Comparison of ENCODE assay signal across 11 cellular contexts in the genomic region with DNA sequence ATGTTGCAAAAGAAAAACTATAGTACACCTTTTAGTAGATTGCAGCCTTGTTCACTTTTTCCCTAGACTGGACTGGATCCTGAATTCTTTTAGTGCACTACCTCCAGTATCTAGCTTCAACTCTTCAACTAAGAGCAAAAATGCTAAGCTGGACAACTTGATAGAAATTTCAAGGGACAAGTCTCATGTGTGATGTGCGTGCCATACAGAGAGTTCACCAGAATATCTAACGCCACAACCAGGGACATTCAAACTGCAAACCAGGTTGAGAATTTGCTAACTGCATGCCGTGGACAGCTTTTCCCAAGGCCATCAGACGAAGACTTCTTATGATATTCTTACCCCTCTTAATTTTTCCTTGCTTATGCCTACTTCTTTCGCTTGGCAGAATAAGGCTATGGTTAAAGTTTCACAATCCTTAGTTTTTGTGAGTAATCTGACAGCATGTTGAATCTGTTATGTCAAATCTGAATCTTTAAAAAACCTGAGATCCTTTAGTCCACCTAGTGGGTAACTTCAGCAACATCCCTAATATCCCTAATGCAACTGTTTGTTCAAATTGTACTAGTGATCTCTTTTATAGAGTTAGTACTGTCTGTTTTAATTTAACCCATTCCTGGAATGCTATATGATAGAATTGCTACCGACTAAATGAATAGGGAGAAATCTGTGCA.
A peak's percentile ranks its signal among the peaks of the same experiment; 100 is the strongest.
DNase-seq lines count a peak whose midpoint lies in the region; ATAC-seq and TF ChIP-seq lines count a peak whose summit lies in the region.
"Had no signal": no experiment of that assay in that cellular context is flagged by ENCODE, and none has a peak within 500 bp of the region (broad histone marks: within the 10 kb centered on the region; RNA-seq: fewer than 3 reads in every experiment).

No MANE protein-coding gene starts in this region.

- no peak overlapping the region for H3K4me3 Mint-ChIP-seq in H9
- H3K4me3 Mint-ChIP-seq in naive thymus-derived CD8-positive, alpha-beta T cell: no peak overlapping the region

- H3K56ac ChIP-seq in H9 (ENCODE audit: insufficient read length, low read depth, low read length): no peak overlapping the region

- H3K4me1 ChIP-seq in H9 (ENCODE audit: insufficient read depth, low read length) (peaks cover 5% of the 10 kb centered on the region; the same call in 1 of the 2 replicates), foreskin keratinocyte (no peaks in the 10 kb centered on the region), left lung (no peaks in the 10 kb centered on the region)
- H3K4me1 ChIP-seq: vagina had no signal

- no peak overlapping the region for H3K18ac ChIP-seq in H9 (ENCODE audit: insufficient read length, low read depth, low read length)

- H3K4ac ChIP-seq in H9 (ENCODE audit: low read depth, low read length): no peak overlapping the region

- no peak overlapping the region for H2AFZ ChIP-seq in H9 (ENCODE audit: low read length)

- peak; percentile 54; the same call in 2 of the 3 replicates for TF ChIP-seq CTCF in H9 (conservative IDR thresholded peaks at IDR 0.05)
- peak; percentile 82 for TF ChIP-seq CTCF in foreskin keratinocyte (conservative IDR thresholded peaks at IDR 0.05)
- peak in 1 of 2 donors; percentile 10 for TF ChIP-seq CTCF in left lung (IDR thresholded peaks at IDR 0.05)

- no peak overlapping the region for H3K4me2 ChIP-seq in H9 (ENCODE audit: insufficient read depth, insufficient read length, low read length)

- no CpG with 5 or more reads among the region's 6 CpGs for WGBS in H9 (ENCODE audit: extremely low coverage, insufficient read length, low lambda C conversion rate)

- DNase-seq in H9: no peak
- peak; percentile 2 for DNase-seq in SW480 (ENCODE audit: low spot score)
- peak; percentile 25 to 58 for DNase-seq in foreskin keratinocyte
- DNase-seq in skeletal muscle cell (ENCODE audit: low read depth): peak; percentile 49
- DNase-seq in hepatic stellate cell (ENCODE audit: low spot score): no peak
- no peak for DNase-seq in left lung
- no peak for DNase-seq in naive thymus-derived CD8-positive, alpha-beta T cell
- DNase-seq in NOMO-1 treated with dmso at 0.1 percent for 144 hours (lab: John Stamatoyannopoulos, UW; ENCODE audit: unreplicated experiment): no peak
- DNase-seq: activated CD4-positive, alpha-beta T cell treated with anti-CD3 and anti-CD28 coated beads for 1 hour; stimulated activated CD4-positive, alpha-beta T cell treated with anti-CD3 and anti-CD28 coated beads, Interleukin-2, amount 100 ng/mL, for 24 hours had no signal

- H3K36me3 ChIP-seq in left lung: no peaks in the 10 kb centered on the region
- H3K36me3 ChIP-seq: vagina had no signal

- H4K20me1 ChIP-seq in H9 (ENCODE audit: control insufficient read depth, insufficient read depth, insufficient read length): no peaks in the 10 kb centered on the region

- no peak overlapping the region for H2AK5ac ChIP-seq in H9 (ENCODE audit: insufficient read length, low read length)

- peaks cover 1% of the 10 kb centered on the region; the same call in 1 of the 2 replicates for H3K27me3 Mint-ChIP-seq in H9 (ENCODE audit: low read depth)
- no peaks in the 10 kb centered on the region for H3K27me3 Mint-ChIP-seq in naive thymus-derived CD8-positive, alpha-beta T cell

- ATAC-seq in foreskin keratinocyte (peak; percentile 70), left lung (no peak)
- ATAC-seq in naive thymus-derived CD8-positive, alpha-beta T cell: no peak

- no peak overlapping the region for H2BK15ac ChIP-seq in H9 (ENCODE audit: low read depth, low read length)

- H3K4me3 ChIP-seq in skeletal muscle cell (ENCODE audit: low read depth, low read length) (no peak overlapping the region), left lung (no peak overlapping the region)
- H3K4me3 ChIP-seq: vagina had no signal

- H3K9me3 Mint-ChIP-seq in H9: peaks cover 4% of the 10 kb centered on the region in 2 experiments; a peak in 2 of 5 replicates
- no peaks in the 10 kb centered on the region for H3K9me3 Mint-ChIP-seq in naive thymus-derived CD8-positive, alpha-beta T cell

- H2BK12ac ChIP-seq in H9 (ENCODE audit: insufficient read length, low read depth, low read length): no peak overlapping the region

- intact Hi-C loops in left lung (cut with DNase I): no loop called here

- no peak overlapping the region for H4K8ac ChIP-seq in H9 (replicated peaks; ENCODE audit: insufficient read length, low read depth, low read length)

- no peak overlapping the region for H2BK20ac ChIP-seq in H9 (ENCODE audit: low read depth, low read length, poor library complexity, severe bottlenecking)

- no peak overlapping the region for H2BK5ac ChIP-seq in H9 (ENCODE audit: insufficient read length, low read length)

- no peak overlapping the region for H4K5ac ChIP-seq in H9 (ENCODE audit: insufficient read length, low read depth, low read length)

- H3K36me3 Mint-ChIP-seq in H9 (ENCODE audit: insufficient read depth in 1 of 3, low read depth in 3 of 3): peaks cover 0 to 6% (median 4%) of the 10 kb centered on the region in 3 experiments; a peak in 4 of 7 replicates
- H3K36me3 Mint-ChIP-seq in naive thymus-derived CD8-positive, alpha-beta T cell: no peaks in the 10 kb centered on the region

- H3K27ac ChIP-seq in H9 (ENCODE audit: insufficient read length, low read depth, low read length) (no peak overlapping the region), foreskin keratinocyte (no peak overlapping the region), left lung (no peak overlapping the region)
- H3K27ac ChIP-seq: vagina had no signal

- no peak overlapping the region for H3K9ac ChIP-seq in H9 (ENCODE audit: extremely low read depth, insufficient read length, low read length)

- POLR2A ChIA-PET in naive thymus-derived CD8-positive, alpha-beta T cell (lab: Charles Lee): no interaction called here

- H3T11ph ChIP-seq in H9 (ENCODE audit: low read length): no peak overlapping the region

- H2BK120ac ChIP-seq in H9 (ENCODE audit: low read depth, low read length, poor library complexity, severe bottlenecking): no peak overlapping the region

- no peak overlapping the region for H3K14ac ChIP-seq in H9 (ENCODE audit: insufficient read depth, low read length)

- peak overlapping the region in 1 of 3 experiments; percentile 68; a peak in 2 of 7 replicates for H3K27ac Mint-ChIP-seq in H9
- H3K27ac Mint-ChIP-seq in naive thymus-derived CD8-positive, alpha-beta T cell: no peak overlapping the region

- no peaks in the 10 kb centered on the region for H3K79me2 ChIP-seq in H9 (ENCODE audit: insufficient read depth, low read length)

- H3K79me1 ChIP-seq in H9 (ENCODE audit: insufficient read depth, low read depth, low read length, poor library complexity, severe bottlenecking): no peaks in the 10 kb centered on the region

- no peak overlapping the region for H4K91ac ChIP-seq in H9 (ENCODE audit: insufficient read length, low read depth, low read length)

- H3K23ac ChIP-seq in H9 (ENCODE audit: insufficient read length, low read depth, low read length): no peak overlapping the region

- H3K27me3 ChIP-seq in H9 (ENCODE audit: insufficient read depth, low read length) (no peaks in the 10 kb centered on the region), foreskin keratinocyte (no peaks in the 10 kb centered on the region), left lung (no peaks in the 10 kb centered on the region)
- H3K27me3 ChIP-seq: vagina had no signal

- peaks cover 42 to 49% of the 10 kb centered on the region in 2 experiments for H3K4me1 Mint-ChIP-seq in H9
- H3K4me1 Mint-ChIP-seq in naive thymus-derived CD8-positive, alpha-beta T cell: no peaks in the 10 kb centered on the region

- H3K9me3 ChIP-seq in H9 (ENCODE audit: control insufficient read depth, low read depth, low read length) (no peaks in the 10 kb centered on the region), left lung (no peaks in the 10 kb centered on the region)
- H3K9me3 ChIP-seq: vagina had no signal

- H3K23me2 ChIP-seq in H9 (ENCODE audit: insufficient read length, low read depth, low read length, poor library complexity, severe bottlenecking): no peaks in the 10 kb centered on the region

Comparison
In these comparisons a context has a peak if more than half of its experiments do, and no peak if none do; other contexts are left out.
1. DNase-seq: peak in SW480 (single experiment), foreskin keratinocyte (2 of 2) and skeletal muscle cell (single experiment); none in H9 (single experiment), hepatic stellate cell (single experiment), left lung (0 of 2), naive thymus-derived CD8-positive, alpha-beta T cell (0 of 10) and NOMO-1 treated with dmso at 0.1 percent for 144 hours (single experiment).